Comparison of ENCODE assay signal across 2 cellular contexts in the genomic region with DNA sequence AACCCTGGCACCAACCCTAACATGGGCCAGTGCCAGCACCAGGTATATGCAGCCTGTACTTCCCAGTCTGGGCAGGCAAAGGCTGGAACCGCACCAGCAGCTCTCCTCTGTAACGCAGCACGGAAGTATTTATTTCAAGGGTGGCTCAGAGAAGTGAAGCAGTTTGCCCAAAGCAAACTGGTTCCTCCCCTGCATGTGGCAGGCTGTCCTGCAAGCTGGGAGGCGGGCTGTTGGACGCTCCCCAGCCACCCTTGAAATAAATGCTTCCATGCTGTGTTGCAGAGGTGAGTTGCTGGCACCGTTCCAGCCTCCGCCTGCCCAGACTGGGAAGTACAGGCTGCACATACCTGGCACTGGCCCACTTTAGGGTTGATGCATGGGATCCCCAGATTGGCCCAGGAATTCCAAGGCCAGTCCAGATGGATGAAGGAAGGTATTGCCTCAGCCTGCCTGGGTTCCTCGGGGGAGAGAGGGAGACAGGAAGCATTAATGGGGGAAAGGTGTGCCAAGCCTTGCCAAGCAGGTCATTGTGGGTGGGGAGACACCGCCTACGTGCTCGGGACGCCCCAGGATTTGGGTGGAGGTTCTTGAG.
A peak's percentile ranks its signal among the peaks of the same experiment; 100 is the strongest.
TF ChIP-seq lines count a peak whose summit lies in the region.

No MANE protein-coding gene starts in this region.

TF ChIP-seq in HCT116, 20 proteins besides CTCF, POLR2A, EP300 and RAD21:
- TF ChIP-seq CEBPB (IDR thresholded peaks at IDR 0.05; ENCODE audit: low read depth) (no peak), JUND (IDR thresholded peaks at IDR 0.05) (no peak), EGR1 (IDR thresholded peaks at IDR 0.05; ENCODE audit: low read depth) (no peak), EZH2phosphoT487 (IDR thresholded peaks at IDR 0.05; ENCODE audit: borderline replicate concordance) (no peak), SIN3A (IDR thresholded peaks at IDR 0.05; ENCODE audit: low read depth) (no peak), TCF7L2 (IDR thresholded peaks at IDR 0.05; ENCODE audit: borderline replicate concordance, extremely low read depth, insufficient read depth, insufficient read length) (no peak), CBX3 (IDR thresholded peaks at IDR 0.05; ENCODE audit: low read depth) (no peak), ZFX (IDR thresholded peaks at IDR 0.05) (no peak), SP1 (IDR thresholded peaks at IDR 0.05; ENCODE audit: low read depth) (peak; percentile 28; the same call in 1 of the 2 replicates), POLR2AphosphoS5 (IDR thresholded peaks at IDR 0.05; ENCODE audit: low read depth, low read length) (no peak), ZNF274 (IDR thresholded peaks at IDR 0.05; ENCODE audit: low read depth, low read length) (no peak), FOSL1 (IDR thresholded peaks at IDR 0.05; ENCODE audit: low read depth) (no peak)
- TF ChIP-seq, protein P1, sequence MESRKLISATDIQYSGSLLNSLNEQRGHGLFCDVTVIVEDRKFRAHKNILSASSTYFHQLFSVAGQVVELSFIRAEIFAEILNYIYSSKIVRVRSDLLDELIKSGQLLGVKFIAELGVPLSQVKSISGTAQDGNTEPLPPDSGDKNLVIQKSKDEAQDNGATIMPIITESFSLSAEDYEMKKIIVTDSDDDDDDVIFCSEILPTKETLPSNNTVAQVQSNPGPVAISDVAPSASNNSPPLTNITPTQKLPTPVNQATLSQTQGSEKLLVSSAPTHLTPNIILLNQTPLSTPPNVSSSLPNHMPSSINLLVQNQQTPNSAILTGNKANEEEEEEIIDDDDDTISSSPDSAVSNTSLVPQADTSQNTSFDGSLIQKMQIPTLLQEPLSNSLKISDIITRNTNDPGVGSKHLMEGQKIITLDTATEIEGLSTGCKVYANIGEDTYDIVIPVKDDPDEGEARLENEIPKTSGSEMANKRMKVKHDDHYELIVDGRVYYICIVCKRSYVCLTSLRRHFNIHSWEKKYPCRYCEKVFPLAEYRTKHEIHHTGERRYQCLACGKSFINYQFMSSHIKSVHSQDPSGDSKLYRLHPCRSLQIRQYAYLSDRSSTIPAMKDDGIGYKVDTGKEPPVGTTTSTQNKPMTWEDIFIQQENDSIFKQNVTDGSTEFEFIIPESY (IDR thresholded peaks at IDR 0.05; ENCODE audit: extremely low read depth, insufficient replicate concordance, low read length): no peak
- TF ChIP-seq, protein P2, sequence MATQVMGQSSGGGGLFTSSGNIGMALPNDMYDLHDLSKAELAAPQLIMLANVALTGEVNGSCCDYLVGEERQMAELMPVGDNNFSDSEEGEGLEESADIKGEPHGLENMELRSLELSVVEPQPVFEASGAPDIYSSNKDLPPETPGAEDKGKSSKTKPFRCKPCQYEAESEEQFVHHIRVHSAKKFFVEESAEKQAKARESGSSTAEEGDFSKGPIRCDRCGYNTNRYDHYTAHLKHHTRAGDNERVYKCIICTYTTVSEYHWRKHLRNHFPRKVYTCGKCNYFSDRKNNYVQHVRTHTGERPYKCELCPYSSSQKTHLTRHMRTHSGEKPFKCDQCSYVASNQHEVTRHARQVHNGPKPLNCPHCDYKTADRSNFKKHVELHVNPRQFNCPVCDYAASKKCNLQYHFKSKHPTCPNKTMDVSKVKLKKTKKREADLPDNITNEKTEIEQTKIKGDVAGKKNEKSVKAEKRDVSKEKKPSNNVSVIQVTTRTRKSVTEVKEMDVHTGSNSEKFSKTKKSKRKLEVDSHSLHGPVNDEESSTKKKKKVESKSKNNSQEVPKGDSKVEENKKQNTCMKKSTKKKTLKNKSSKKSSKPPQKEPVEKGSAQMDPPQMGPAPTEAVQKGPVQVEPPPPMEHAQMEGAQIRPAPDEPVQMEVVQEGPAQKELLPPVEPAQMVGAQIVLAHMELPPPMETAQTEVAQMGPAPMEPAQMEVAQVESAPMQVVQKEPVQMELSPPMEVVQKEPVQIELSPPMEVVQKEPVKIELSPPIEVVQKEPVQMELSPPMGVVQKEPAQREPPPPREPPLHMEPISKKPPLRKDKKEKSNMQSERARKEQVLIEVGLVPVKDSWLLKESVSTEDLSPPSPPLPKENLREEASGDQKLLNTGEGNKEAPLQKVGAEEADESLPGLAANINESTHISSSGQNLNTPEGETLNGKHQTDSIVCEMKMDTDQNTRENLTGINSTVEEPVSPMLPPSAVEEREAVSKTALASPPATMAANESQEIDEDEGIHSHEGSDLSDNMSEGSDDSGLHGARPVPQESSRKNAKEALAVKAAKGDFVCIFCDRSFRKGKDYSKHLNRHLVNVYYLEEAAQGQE (IDR thresholded peaks at IDR 0.05; ENCODE audit: low read depth): no peak
- TF ChIP-seq, protein P3, sequence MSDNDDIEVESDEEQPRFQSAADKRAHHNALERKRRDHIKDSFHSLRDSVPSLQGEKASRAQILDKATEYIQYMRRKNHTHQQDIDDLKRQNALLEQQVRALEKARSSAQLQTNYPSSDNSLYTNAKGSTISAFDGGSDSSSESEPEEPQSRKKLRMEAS (IDR thresholded peaks at IDR 0.05): peak; percentile 19; the same call in 1 of the 2 replicates
- TF ChIP-seq, protein P4, sequence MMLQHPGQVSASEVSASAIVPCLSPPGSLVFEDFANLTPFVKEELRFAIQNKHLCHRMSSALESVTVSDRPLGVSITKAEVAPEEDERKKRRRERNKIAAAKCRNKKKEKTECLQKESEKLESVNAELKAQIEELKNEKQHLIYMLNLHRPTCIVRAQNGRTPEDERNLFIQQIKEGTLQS (IDR thresholded peaks at IDR 0.05): no peak

TF ChIP-seq in endothelial cell of umbilical vein, 7 proteins besides CTCF, POLR2A, EP300 and RAD21:
- TF ChIP-seq FOS (IDR thresholded peaks at IDR 0.05; ENCODE audit: borderline replicate concordance, insufficient read depth, low read length) (no peak), POLR2AphosphoS5 (IDR thresholded peaks at IDR 0.05; ENCODE audit: insufficient read depth, low read depth, low read length) (no peak), GATA2 (IDR thresholded peaks at IDR 0.05; ENCODE audit: insufficient read depth, insufficient read length, low read depth, low read length) (no peak)
- TF ChIP-seq, protein P3 (IDR thresholded peaks at IDR 0.05; ENCODE audit: insufficient read depth, insufficient read length): no peak
